In genomic region chr10:58513189-58514101, GRCh38 we compare ENCODE assay signal across 8 cellular contexts. TPM values are rescaled to one million over a fixed set of nuclear protein-coding genes. Genes with fewer than 3 reads are reported as not detected.
DNase-seq lines count a peak whose midpoint lies in the region; ATAC-seq, FAIRE-seq and TF ChIP-seq lines count a peak whose summit lies in the region.

No MANE protein-coding gene starts in this region.

- ATAC-seq in HepG2 (peak; percentile 67), GM21576 (IDR thresholded peaks at IDR 0.05; ENCODE audit: unreplicated experiment) (no peak)
- peak; percentile 35 for ATAC-seq in stimulated activated naive CD8-positive, alpha-beta T cell treated with anti-CD3 and anti-CD28 coated beads, Interleukin-15, amount 100 ng/mL, for 72 hours

- H3K4me3 ChIP-seq in SJCRH30 (peak overlapping the region; percentile 91), HepG2 (replicated peaks in 1 of 3; ENCODE audit: insufficient read depth in 1 of 3, low read depth in 2 of 3, low read length in 3 of 3) (peak overlapping the region; percentile 71 to 84 (median 80))
- peak overlapping the region; percentile 28 for H3K4me3 ChIP-seq in effector memory CD4-positive, alpha-beta T cell (ENCODE audit: insufficient read depth, low read depth, low read length, poor library complexity, severe bottlenecking)

- H3K4me2 ChIP-seq in HepG2 (ENCODE audit: low read depth, low read length): peak overlapping the region; percentile 94

- TF ChIP-seq POLR2A in HepG2 (IDR thresholded peaks at IDR 0.05; ENCODE audit: insufficient read depth in 1 of 2, low read depth in 2 of 2, low read length in 2 of 2): no peak

- DNase-seq in AG08396 (ENCODE audit: low spot score) (peak; percentile 55), GM20000 (ENCODE audit: low spot score) (peak; percentile 23), SJCRH30 (peak; percentile 68 to 75), HepG2 (ENCODE audit: low spot score) (no peak), GDM1 (lab: John Stamatoyannopoulos, UW) (no peak)
- DNase-seq in effector memory CD4-positive, alpha-beta T cell: no peak
- peak in 1 of 2 donors; percentile 10 for DNase-seq in stimulated activated naive CD8-positive, alpha-beta T cell treated with anti-CD3 and anti-CD28 coated beads, Interleukin-15, amount 100 ng/mL, for 72 hours

- TF ChIP-seq CTCF in GM20000 (IDR thresholded peaks at IDR 0.05; ENCODE audit: extremely low read depth, missing control alignments) (no peak), HepG2 (CRISPR knock-in tag; IDR thresholded peaks at IDR 0.05) (no peak)

- H3K36me3 ChIP-seq in SJCRH30 (no peaks in the 10 kb centered on the region), HepG2 (replicated peaks in 1 of 2; ENCODE audit: control insufficient read depth in 1 of 2, insufficient read depth in 2 of 2, low read length in 2 of 2) (no peaks in the 10 kb centered on the region)
- no peaks in the 10 kb centered on the region for H3K36me3 ChIP-seq in effector memory CD4-positive, alpha-beta T cell (ENCODE audit: control insufficient read depth, insufficient read depth, low read length)

- no peak for FAIRE-seq in HepG2 (lab: Jason Lieb, UNC)

- TF ChIP-seq RAD21 in HepG2 (CRISPR knock-in tag; IDR thresholded peaks at IDR 0.05): no peak

- in situ Hi-C loops in HepG2 (cut with HindIII; ENCODE audit: extremely low pct_ligation_motif_present, low pct_unique_long_range_greater_than_20kb): loop anchor here (10.0 kb wide), 3 partner anchors 99 to 209 kb away; no protein-coding TSS in a partner anchor

- H3K27me3 ChIP-seq in SJCRH30 (0 out of 2 replicates have a peak, but pooled peaks cover 2% of the 10 kb centered on the region), HepG2 (ENCODE audit: control insufficient read depth in 1 of 2, insufficient read depth in 2 of 2, low read length in 2 of 2) (no peaks in the 10 kb centered on the region; a peak in 1 of 5 replicates)
- peaks cover 11% of the 10 kb centered on the region for H3K27me3 ChIP-seq in effector memory CD4-positive, alpha-beta T cell (replicated peaks; ENCODE audit: control insufficient read depth, insufficient read depth, low read length, poor library complexity, severe bottlenecking)

- H3K27ac Mint-ChIP-seq in stimulated activated naive CD8-positive, alpha-beta T cell treated with anti-CD3 and anti-CD28 coated beads, Interleukin-15, amount 100 ng/mL, for 72 hours: no peak overlapping the region

- BruUV-seq in HepG2 (replicated peaks; lab: Mats Ljungman, UMichigan): no TSS peak

- POLR2A ChIA-PET in HepG2 (lab: Yijun Ruan, JAX): interaction anchor here (1.1 to 1.9 kb wide), 2 partner anchors 17 to 45 kb away, joined by 4 read pairs; no protein-coding TSS in a partner anchor

- peak overlapping the region; percentile 73 to 74 for H3K4me3 Mint-ChIP-seq in stimulated activated naive CD8-positive, alpha-beta T cell treated with anti-CD3 and anti-CD28 coated beads, Interleukin-15, amount 100 ng/mL, for 72 hours

- H3K9ac ChIP-seq in HepG2 (ENCODE audit: insufficient read depth, low read depth, low read length): peak overlapping the region; percentile 75

- no peaks in the 10 kb centered on the region for H4K20me1 ChIP-seq in HepG2 (ENCODE audit: insufficient read depth, low read length)

- H3K27me3 Mint-ChIP-seq in stimulated activated naive CD8-positive, alpha-beta T cell treated with anti-CD3 and anti-CD28 coated beads, Interleukin-15, amount 100 ng/mL, for 72 hours: peaks cover 41% of the 10 kb centered on the region

- no peak overlapping the region for H2AFZ ChIP-seq in HepG2 (ENCODE audit: low read length)

- intact Hi-C loops in HepG2 (cut with micrococcal nuclease; ENCODE audit: unreplicated experiment): loop anchor here (5.0 kb wide), 2 partner anchors 101 to 211 kb away; no protein-coding TSS in a partner anchor

- H3K9me3 ChIP-seq in SJCRH30 (replicated peaks): no peaks in the 10 kb centered on the region
- no peaks in the 10 kb centered on the region for H3K9me3 ChIP-seq in effector memory CD4-positive, alpha-beta T cell (ENCODE audit: control insufficient read depth, low read length)
- no peaks in the 10 kb centered on the region for H3K9me3 ChIP-seq in HepG2 (ENCODE audit: low read length)

- peak overlapping the region; percentile 70 for H3K27ac ChIP-seq in SJCRH30
- H3K27ac ChIP-seq in effector memory CD4-positive, alpha-beta T cell (ENCODE audit: insufficient read depth, low read length, poor library complexity, severe bottlenecking): no peak overlapping the region
- peak overlapping the region; percentile 22 for H3K27ac ChIP-seq in HepG2 (ENCODE audit: extremely low read length, insufficient read depth, low read length)

- H3K4me1 ChIP-seq in SJCRH30 (peaks cover 9% of the 10 kb centered on the region; the same call in 1 of the 2 replicates), HepG2 (ENCODE audit: insufficient read depth, low read length) (peaks cover 39% of the 10 kb centered on the region)
- no peaks in the 10 kb centered on the region for H3K4me1 ChIP-seq in effector memory CD4-positive, alpha-beta T cell (ENCODE audit: control insufficient read depth, insufficient read depth, low read length, poor library complexity, severe bottlenecking)

- peaks cover 19% of the 10 kb centered on the region for H3K79me2 ChIP-seq in HepG2 (ENCODE audit: insufficient read depth, low read length)

- H3K9me3 Mint-ChIP-seq in stimulated activated naive CD8-positive, alpha-beta T cell treated with anti-CD3 and anti-CD28 coated beads, Interleukin-15, amount 100 ng/mL, for 72 hours: no peaks in the 10 kb centered on the region

- TF ChIP-seq EP300 in HepG2 (IDR thresholded peaks at IDR 0.05; ENCODE audit: low read depth in 2 of 2, low read length in 2 of 2) (no peak), HepG2 (CRISPR knock-in tag; IDR thresholded peaks at IDR 0.05; ENCODE audit: borderline replicate concordance) (no peak)

- WGBS in HepG2 (ENCODE audit: low lambda C conversion rate): under 1% methylated on average over 11 of the region's 53 CpGs

- H3K4me1 Mint-ChIP-seq in stimulated activated naive CD8-positive, alpha-beta T cell treated with anti-CD3 and anti-CD28 coated beads, Interleukin-15, amount 100 ng/mL, for 72 hours: peaks cover 12% of the 10 kb centered on the region

- CTCF ChIA-PET in HepG2 (lab: Yijun Ruan, JAX; ENCODE audit: low intra/inter-chr PET ratio, low total read pairs): no interaction called here

TF ChIP-seq in HepG2, 621 proteins besides CTCF, POLR2A, EP300 and RAD21 (continues in another document):
- peak; percentile 44 for TF ChIP-seq ASH2L (IDR thresholded peaks at IDR 0.05; ENCODE audit: insufficient read length, low read depth, low read length)
- no peak for TF ChIP-seq FOXA1 (IDR thresholded peaks at IDR 0.05)
- TF ChIP-seq FOXA1 (CRISPR knock-in tag; IDR thresholded peaks at IDR 0.05): no peak
- TF ChIP-seq BCL6 (CRISPR knock-in tag; IDR thresholded peaks at IDR 0.05): no peak
- no peak for TF ChIP-seq RNF2 (conservative IDR thresholded peaks at IDR 0.05; ENCODE audit: low read depth)
- TF ChIP-seq RFXAP (CRISPR knock-in tag; IDR thresholded peaks at IDR 0.05; ENCODE audit: borderline replicate concordance): no peak
- TF ChIP-seq ZXDC (CRISPR knock-in tag; IDR thresholded peaks at IDR 0.05): no peak
- TF ChIP-seq ZNF709 (CRISPR knock-in tag; IDR thresholded peaks at IDR 0.05): no peak
- peak; percentile 38; the same call in 1 of the 2 replicates for TF ChIP-seq HIVEP1 (CRISPR knock-in tag; IDR thresholded peaks at IDR 0.05)
- 0 out of 2 replicates have a peak, but pooled peaks have one; percentile 17 for TF ChIP-seq ZMYM4 (CRISPR knock-in tag; IDR thresholded peaks at IDR 0.05)

RNA-seq across cellular contexts. Expression of gene BICC1, which starts 0.8 kb away (rescaled TPM):
- 13.0 and 15.1 TPM in 2 replicates for total RNA-seq in SJCRH30 (2014; rRNA removed; shearing (Covaris generic))
- 0.15 and 0.18 TPM in 2 replicates for total RNA-seq in HepG2 (2016; rRNA removed; fragmentation: Illumina TruSeq; extraction: Trizol)
- total RNA-seq in HepG2 (2016; cell fraction: cytosol; rRNA removed; fragmentation: Illumina TruSeq; extraction: Trizol; ENCODE audit: low read depth): not detected in 2 replicates
- 0.16 and 0.28 TPM in 2 replicates for total RNA-seq in HepG2 (2016; cell fraction: insoluble cytoplasmic fraction; rRNA removed; fragmentation: Illumina TruSeq; extraction: Trizol)
- 0.03 and 0.06 TPM in 2 replicates for total RNA-seq in HepG2 (2016; cell fraction: membrane; rRNA removed; fragmentation: Illumina TruSeq; extraction: Trizol)
- 0.13 and 0.40 TPM in 2 replicates for total RNA-seq in HepG2 (2016; cell fraction: nucleus; rRNA removed; fragmentation: Illumina TruSeq; extraction: Trizol)
- 1.3 and 1.5 TPM in 2 replicates for polyA plus RNA-seq in HepG2 (2011; rRNA removed)
- 0.98 and 1.2 TPM in 2 replicates for polyA plus RNA-seq in HepG2 (2011; cell fraction: cytosol; rRNA removed)
- 1.0 and 1.8 TPM in 2 replicates for polyA plus RNA-seq in HepG2 (2011; cell fraction: nucleus; rRNA removed)
- polyA plus RNA-seq in HepG2 (2012): 2.1 and 4.0 TPM in 2 replicates
- not detected in 2 replicates for polyA plus RNA-seq in HepG2 (2016; cell fraction: cytosol; fragmentation: Illumina TruSeq; extraction: Trizol; ENCODE audit: low read depth)
- polyA plus RNA-seq in HepG2 (2016; cell fraction: insoluble cytoplasmic fraction; fragmentation: Illumina TruSeq; extraction: Trizol; ENCODE audit: low read depth): 0.14 and 0.22 TPM in 2 replicates
- polyA plus RNA-seq in HepG2 (2016; cell fraction: membrane; fragmentation: Illumina TruSeq; extraction: Trizol; ENCODE audit: low read depth): 0.05 and 0.06 TPM in 2 replicates
- polyA plus RNA-seq in HepG2 (2016; cell fraction: nucleus; fragmentation: Illumina TruSeq; extraction: Trizol; ENCODE audit: insufficient read depth, low read depth): 0.11 TPM in 2 replicates
- polyA minus RNA-seq in HepG2 (2011; rRNA and poly(A)+ RNA removed; ENCODE audit: low replicate concordance): 8.3 and 12.6 TPM in 2 replicates
- polyA minus RNA-seq in HepG2 (2011; cell fraction: cytosol; rRNA and poly(A)+ RNA removed): 4.4 and 6.9 TPM in 2 replicates
- 10.0 and 10.9 TPM in 2 replicates for polyA minus RNA-seq in HepG2 (2011; cell fraction: nucleus; rRNA and poly(A)+ RNA removed)

Comparison
In these comparisons a context has a peak if more than half of its experiments do, and no peak if none do; other contexts are left out.
1. DNase-seq: peak in AG08396 (single experiment), GM20000 (single experiment) and SJCRH30 (2 of 2); none in effector memory CD4-positive, alpha-beta T cell (0 of 3), HepG2 (single experiment) and GDM1 (single experiment).
2. H3K4me3 ChIP-seq: peak in every context shown above with its lines; median percentile 91 in SJCRH30; 80 in HepG2; 28 in effector memory CD4-positive, alpha-beta T cell.
3. RNA of gene BICC1, which starts 0.8 kb away (total RNA-seq): 13.0 to 15.1 TPM in SJCRH30; 0.03 to 0.40 TPM in HepG2; every median in the first group is over 10 times any median in the second.